18 cellular contexts compared by ENCODE assay signal in genomic region chr19:33286899-33287298, GRCh38. TPM values are rescaled to one million over a fixed set of nuclear protein-coding genes. Genes with fewer than 3 reads are reported as not detected.
DNase-seq lines count a peak whose midpoint lies in the region; ATAC-seq and TF ChIP-seq lines count a peak whose summit lies in the region.
"Had no signal": no experiment of that assay in that cellular context is flagged by ENCODE, and none has a peak within 500 bp of the region (broad histone marks: within the 10 kb centered on the region; RNA-seq: fewer than 3 reads in every experiment).

No MANE protein-coding gene starts in this region.

- peak overlapping the region in 1 of 3 donors; percentile 51 for H3K27ac Mint-ChIP-seq in CD4-positive, CD25-positive, alpha-beta regulatory T cell
- H3K27ac Mint-ChIP-seq in activated T-helper 1 cell treated with anti-CD3 and anti-CD28 coated beads, Interleukin-12 subunit alpha, Interleukin-12 subunit beta, Interleukin-2, Interleukin-4 antibody, amounts not matched to agents 30 ng/mL and 10 ng/mL and 1 ng/mL, durations not matched to agents 14 hours and 24 hours and 36 hours: peak overlapping the region; percentile 2
- peak overlapping the region; percentile 40 to 80 for H3K27ac Mint-ChIP-seq in natural killer cell treated with Interleukin-12 subunit alpha and Interleukin-12 subunit beta and Interleukin-15 and Interleukin-18, amount 100 ng/mL, for 72 hours
- no peak overlapping the region for H3K27ac Mint-ChIP-seq in nephron progenitor cell
- H3K27ac Mint-ChIP-seq: activated B cell treated with CpG ODN at 0.5 μM for 24 hours; activated naive CD4-positive, alpha-beta T cell treated with anti-CD3 and anti-CD28 coated beads for 36 hours; T-helper 1 cell treated with Interleukin-12 subunit alpha and Interleukin-12 subunit beta and Interleukin-4 antibody, amounts not matched to agents 30 μg/mL and 1 μg/mL, for 36 hours had no signal

- H3K36me3 Mint-ChIP-seq in CD4-positive, CD25-positive, alpha-beta regulatory T cell: no peaks in the 10 kb centered on the region
- peaks cover 11% of the 10 kb centered on the region for H3K36me3 Mint-ChIP-seq in activated T-helper 1 cell treated with anti-CD3 and anti-CD28 coated beads, Interleukin-12 subunit alpha, Interleukin-12 subunit beta, Interleukin-2, Interleukin-4 antibody, amounts not matched to agents 30 ng/mL and 10 ng/mL and 1 ng/mL, durations not matched to agents 14 hours and 24 hours and 36 hours (ENCODE audit: low read depth)
- peaks cover 16% of the 10 kb centered on the region for H3K36me3 Mint-ChIP-seq in natural killer cell treated with Interleukin-12 subunit alpha and Interleukin-12 subunit beta and Interleukin-15 and Interleukin-18, amount 100 ng/mL, for 72 hours
- no peaks in the 10 kb centered on the region for H3K36me3 Mint-ChIP-seq in nephron progenitor cell (ENCODE audit: low read depth)

- H3K4me3 Mint-ChIP-seq in CD4-positive, CD25-positive, alpha-beta regulatory T cell: peak overlapping the region in 2 of 4 donors; percentile 5 to 46
- no peak overlapping the region for H3K4me3 Mint-ChIP-seq in activated T-helper 1 cell treated with anti-CD3 and anti-CD28 coated beads, Interleukin-12 subunit alpha, Interleukin-12 subunit beta, Interleukin-2, Interleukin-4 antibody, amounts not matched to agents 30 ng/mL and 10 ng/mL and 1 ng/mL, durations not matched to agents 14 hours and 24 hours and 36 hours
- peak overlapping the region; percentile 15 for H3K4me3 Mint-ChIP-seq in natural killer cell treated with Interleukin-12 subunit alpha and Interleukin-12 subunit beta and Interleukin-15 and Interleukin-18, amount 100 ng/mL, for 72 hours
- no peak overlapping the region for H3K4me3 Mint-ChIP-seq in nephron progenitor cell
- H3K4me3 Mint-ChIP-seq: activated B cell treated with CpG ODN at 0.5 μM for 24 hours; activated naive CD4-positive, alpha-beta T cell treated with anti-CD3 and anti-CD28 coated beads for 36 hours; T-helper 1 cell treated with Interleukin-12 subunit alpha and Interleukin-12 subunit beta and Interleukin-4 antibody, amounts not matched to agents 30 μg/mL and 1 μg/mL, for 36 hours had no signal

- TF ChIP-seq CTCF in HEK293 (tag by site-specific recombination; IDR thresholded peaks at IDR 0.05) (no peak), ascending aorta (IDR thresholded peaks at IDR 0.05) (no peak), nephron progenitor cell (IDR thresholded peaks at IDR 0.05) (no peak)

- peaks cover 0 to 23% (median 5%) of the 10 kb centered on the region in 7 donors for H3K9me3 Mint-ChIP-seq in CD4-positive, CD25-positive, alpha-beta regulatory T cell
- peaks cover 22% of the 10 kb centered on the region for H3K9me3 Mint-ChIP-seq in activated T-helper 1 cell treated with anti-CD3 and anti-CD28 coated beads, Interleukin-12 subunit alpha, Interleukin-12 subunit beta, Interleukin-2, Interleukin-4 antibody, amounts not matched to agents 30 ng/mL and 10 ng/mL and 1 ng/mL, durations not matched to agents 14 hours and 24 hours and 36 hours
- H3K9me3 Mint-ChIP-seq in natural killer cell treated with Interleukin-12 subunit alpha and Interleukin-12 subunit beta and Interleukin-15 and Interleukin-18, amount 100 ng/mL, for 72 hours: peaks cover 4% of the 10 kb centered on the region
- peaks cover 31% of the 10 kb centered on the region for H3K9me3 Mint-ChIP-seq in nephron progenitor cell

- H3K4me3 ChIP-seq in CD4-positive, CD25-positive, alpha-beta regulatory T cell (ENCODE audit: low read depth, low read length): no peak overlapping the region
- no peak overlapping the region for H3K4me3 ChIP-seq in HEK293 (ENCODE audit: low read depth, low read length)
- no peak overlapping the region for H3K4me3 ChIP-seq in ascending aorta

- POLR2A ChIA-PET in HEK293 (lab: Yijun Ruan, JAX): interaction anchor here (0.6 to 1.1 kb wide), 2 partner anchors 86 to 106 kb away, joined by 3 read pairs; partner anchors contain the start of gene CEBPG

- peak overlapping the region; percentile 14 for H3K27ac ChIP-seq in CD4-positive, CD25-positive, alpha-beta regulatory T cell (ENCODE audit: insufficient read depth, low read length, poor library complexity, severe bottlenecking)
- H3K27ac ChIP-seq in HEK293 (ENCODE audit: extremely low read depth, low read depth, low read length) (no peak overlapping the region), ascending aorta (no peak overlapping the region)

- peak; percentile 60 to 63 for ATAC-seq in CD4-positive, CD25-positive, alpha-beta regulatory T cell (ENCODE audit: low read depth in 2 of 2)
- ATAC-seq in natural killer cell treated with Interleukin-12 subunit alpha and Interleukin-12 subunit beta and Interleukin-15 and Interleukin-18, amount 100 ng/mL, for 72 hours: peak; percentile 87 to 88
- ATAC-seq in HG02840 (IDR thresholded peaks at IDR 0.05; ENCODE audit: low FRiP score, unreplicated experiment): no peak
- ATAC-seq: sciatic nerve had no signal

- no peaks in the 10 kb centered on the region for H3K27me3 Mint-ChIP-seq in CD4-positive, CD25-positive, alpha-beta regulatory T cell
- peaks cover 8% of the 10 kb centered on the region for H3K27me3 Mint-ChIP-seq in activated T-helper 1 cell treated with anti-CD3 and anti-CD28 coated beads, Interleukin-12 subunit alpha, Interleukin-12 subunit beta, Interleukin-2, Interleukin-4 antibody, amounts not matched to agents 30 ng/mL and 10 ng/mL and 1 ng/mL, durations not matched to agents 14 hours and 24 hours and 36 hours (ENCODE audit: insufficient read depth)
- H3K27me3 Mint-ChIP-seq in natural killer cell treated with Interleukin-12 subunit alpha and Interleukin-12 subunit beta and Interleukin-15 and Interleukin-18, amount 100 ng/mL, for 72 hours: no peaks in the 10 kb centered on the region
- peaks cover 66% of the 10 kb centered on the region for H3K27me3 Mint-ChIP-seq in nephron progenitor cell (ENCODE audit: low read depth, poor library complexity)

- intact Hi-C loops in activated T-helper 1 cell treated with anti-CD3 and anti-CD28 coated beads, Interleukin-12 subunit alpha, Interleukin-12 subunit beta, Interleukin-2, Interleukin-4 antibody, amounts not matched to agents 30 ng/mL and 10 ng/mL and 1 ng/mL, durations not matched to agents 14 hours and 24 hours and 36 hours (cut with micrococcal nuclease): no loop called here
- intact Hi-C loops in ascending aorta (cut with DNase I): no loop called here

- peak in 2 of 3 donors; percentile 12 to 75 for DNase-seq in CD4-positive, CD25-positive, alpha-beta regulatory T cell
- no peak for DNase-seq in activated T-helper 1 cell treated with anti-CD3 and anti-CD28 coated beads, Interleukin-12 subunit alpha, Interleukin-12 subunit beta, Interleukin-2, Interleukin-4 antibody, amounts not matched to agents 30 ng/mL and 10 ng/mL and 1 ng/mL, durations not matched to agents 14 hours and 24 hours and 36 hours (ENCODE audit: low spot score)
- DNase-seq in natural killer cell treated with Interleukin-12 subunit alpha and Interleukin-12 subunit beta and Interleukin-15 and Interleukin-18, amount 100 ng/mL, for 72 hours (ENCODE audit: low spot score): no peak
- DNase-seq in ascending aorta (ENCODE audit: low spot score in 2 of 2) (no peak), nephron progenitor cell (no peak)
- DNase-seq: activated B cell treated with CpG ODN at 0.5 μM for 24 hours; activated CD8-positive, alpha-beta memory T cell treated with anti-CD3 and anti-CD28 coated beads, Interleukin-2, amount 50 U/mL, for 4 hours; activated naive CD4-positive, alpha-beta T cell treated with anti-CD3 and anti-CD28 coated beads for 36 hours; AML-193; islet precursor cell; NCI-H1105; NCI-H2107; NCI-H524; SHP77 had no signal

- no peaks in the 10 kb centered on the region for H3K36me3 ChIP-seq in CD4-positive, CD25-positive, alpha-beta regulatory T cell (ENCODE audit: control insufficient read depth, insufficient read depth, low read length)
- H3K36me3 ChIP-seq in HEK293 (ENCODE audit: control insufficient read depth in 2 of 2, insufficient read depth in 1 of 2, low read length in 2 of 2): no peaks in the 10 kb centered on the region
- no peaks in the 10 kb centered on the region for H3K36me3 ChIP-seq in ascending aorta

- H3K4me1 ChIP-seq in CD4-positive, CD25-positive, alpha-beta regulatory T cell (ENCODE audit: control insufficient read depth, insufficient read depth, low read length, poor library complexity, severe bottlenecking): peaks cover 10% of the 10 kb centered on the region
- peaks cover 5% of the 10 kb centered on the region for H3K4me1 ChIP-seq in HEK293 (ENCODE audit: control insufficient read depth, insufficient read depth, low read length)
- H3K4me1 ChIP-seq in ascending aorta: no peaks in the 10 kb centered on the region

- H3K9me3 ChIP-seq in CD4-positive, CD25-positive, alpha-beta regulatory T cell (ENCODE audit: control insufficient read depth in 2 of 2, low read length in 2 of 2): peaks cover 18 to 19% of the 10 kb centered on the region in 2 experiments
- H3K9me3 ChIP-seq in HEK293 (ENCODE audit: control insufficient read depth, insufficient read depth, low read depth, low read length) (no peaks in the 10 kb centered on the region; the same call in 1 of the 2 replicates), ascending aorta (peaks cover 5 to 11% of the 10 kb centered on the region in 2 donors)

- no peaks in the 10 kb centered on the region for H3K27me3 ChIP-seq in CD4-positive, CD25-positive, alpha-beta regulatory T cell (ENCODE audit: control insufficient read depth, insufficient read depth, low read length)
- no peaks in the 10 kb centered on the region for H3K27me3 ChIP-seq in ascending aorta

- CTCF ChIA-PET in HEK293 (lab: Yijun Ruan, JAX): interaction anchor here (0.6 to 2.1 kb wide), 6 partner anchors 41 to 978 kb away, joined by 3 to 6 read pairs (median 4); no protein-coding TSS in a partner anchor

- H3K4me1 Mint-ChIP-seq in CD4-positive, CD25-positive, alpha-beta regulatory T cell: peaks cover 0 to 23% (median 5%) of the 10 kb centered on the region in 4 donors
- H3K4me1 Mint-ChIP-seq in activated T-helper 1 cell treated with anti-CD3 and anti-CD28 coated beads, Interleukin-12 subunit alpha, Interleukin-12 subunit beta, Interleukin-2, Interleukin-4 antibody, amounts not matched to agents 30 ng/mL and 10 ng/mL and 1 ng/mL, durations not matched to agents 14 hours and 24 hours and 36 hours (ENCODE audit: low read depth): peaks cover 17% of the 10 kb centered on the region
- peaks cover 20% of the 10 kb centered on the region in 2 donors for H3K4me1 Mint-ChIP-seq in natural killer cell treated with Interleukin-12 subunit alpha and Interleukin-12 subunit beta and Interleukin-15 and Interleukin-18, amount 100 ng/mL, for 72 hours (ENCODE audit: low read depth in 2 of 2)
- H3K4me1 Mint-ChIP-seq in nephron progenitor cell: peaks cover 30% of the 10 kb centered on the region
- H3K4me1 Mint-ChIP-seq: activated B cell treated with CpG ODN at 0.5 μM for 24 hours had no signal

RNA-seq across cellular contexts. Expression of gene CEBPA, which starts 15.4 kb away (rescaled TPM):
- 3.8 TPM for total RNA-seq in CD4-positive, CD25-positive, alpha-beta regulatory T cell
- polyA plus RNA-seq in CD4-positive, CD25-positive, alpha-beta regulatory T cell: 1 to 10 TPM in 3 of 4 donors, under 1 TPM in 1; 0.72 to 3.5 (median 1.5) TPM
- total RNA-seq in activated T-helper 1 cell treated with anti-CD3 and anti-CD28 coated beads, Interleukin-12 subunit alpha, Interleukin-12 subunit beta, Interleukin-2, Interleukin-4 antibody, amounts not matched to agents 30 ng/mL and 10 ng/mL and 1 ng/mL, durations not matched to agents 14 hours and 24 hours and 36 hours: 1.8 and 2.1 TPM in 2 replicates
- 1 to 10 TPM; 1.3 to 1.9 TPM for total RNA-seq in natural killer cell treated with Interleukin-12 subunit alpha and Interleukin-12 subunit beta and Interleukin-15 and Interleukin-18, amount 100 ng/mL, for 72 hours
- 14.9 TPM for total RNA-seq in ascending aorta

Comparison
In these comparisons a context has a peak if more than half of its experiments do, and no peak if none do; other contexts are left out.
1. DNase-seq: peak in CD4-positive, CD25-positive, alpha-beta regulatory T cell (2 of 3); none in activated T-helper 1 cell treated with anti-CD3 and anti-CD28 coated beads, Interleukin-12 subunit alpha, Interleukin-12 subunit beta, Interleukin-2, Interleukin-4 antibody, amounts not matched to agents 30 ng/mL and 10 ng/mL and 1 ng/mL, durations not matched to agents 14 hours and 24 hours and 36 hours (single experiment), natural killer cell treated with Interleukin-12 subunit alpha and Interleukin-12 subunit beta and Interleukin-15 and Interleukin-18, amount 100 ng/mL, for 72 hours (single experiment), ascending aorta (0 of 2) and nephron progenitor cell (single experiment).